In genomic region chr15:81297147-81297572, GRCh38 we compare ENCODE assay signal across 1 cellular context.
TF ChIP-seq lines count a peak whose summit lies in the region.

No MANE protein-coding gene starts in this region.

TF ChIP-seq in GM12878, 131 proteins besides CTCF, POLR2A, EP300 and RAD21 (continued from another document):
- peak; percentile 44; the same call in 1 of the 2 replicates for TF ChIP-seq REST (IDR thresholded peaks at IDR 0.05; ENCODE audit: low read depth, low read length)
- no peak for TF ChIP-seq KAT2A (conservative IDR thresholded peaks at IDR 0.05; ENCODE audit: control insufficient read depth, low read depth, low read length)
